2 cellular contexts compared by ENCODE assay signal in the genomic region with DNA sequence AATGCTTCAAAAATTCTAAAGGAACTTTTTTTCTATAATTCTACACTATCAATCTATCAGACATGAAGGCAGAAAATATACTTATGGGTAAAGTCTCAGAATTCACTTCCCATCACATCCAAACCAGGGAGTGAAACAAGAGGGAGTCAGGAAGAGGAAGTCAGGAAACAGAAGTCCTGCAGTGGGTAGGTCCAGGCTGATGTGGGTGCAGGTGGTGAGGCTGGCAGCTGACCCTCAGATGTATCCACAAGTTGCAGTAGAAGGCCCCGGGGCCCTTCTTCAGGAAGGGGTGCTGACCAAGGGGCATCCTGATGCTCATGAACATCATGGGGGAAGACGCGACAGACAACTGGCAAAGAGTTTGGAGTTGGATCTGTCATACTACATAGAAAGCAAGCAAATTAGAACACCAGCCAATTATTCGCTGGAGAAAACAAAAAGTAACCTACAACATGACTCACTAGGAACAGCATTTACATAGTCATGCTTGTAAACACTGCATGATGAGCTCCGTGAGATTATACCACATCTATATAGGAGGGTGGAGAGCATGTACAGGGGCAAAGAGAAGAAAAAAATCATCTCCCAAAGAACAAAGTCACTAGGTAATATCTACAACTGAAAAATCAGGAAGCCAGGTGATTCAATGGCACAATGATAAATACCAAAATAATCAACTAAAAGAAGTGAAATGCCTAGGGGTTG.
A peak's percentile ranks its signal among the peaks of the same experiment; 100 is the strongest.
TF ChIP-seq lines count a peak whose summit lies in the region.

No MANE protein-coding gene starts in this region.

TF ChIP-seq in IMR-90, 13 proteins besides CTCF, POLR2A, EP300 and RAD21:
- TF ChIP-seq CHD1 (IDR thresholded peaks at IDR 0.05; ENCODE audit: low read depth, low read length) (no peak), NFE2L2 (IDR thresholded peaks at IDR 0.05; ENCODE audit: low read depth, low read length) (peak; percentile 79), MAFK (IDR thresholded peaks at IDR 0.05; ENCODE audit: low read depth, low read length) (no peak), FOS (IDR thresholded peaks at IDR 0.05; ENCODE audit: low read depth, low read length) (peak; percentile 84; the same call in 1 of the 2 replicates), MXI1 (IDR thresholded peaks at IDR 0.05; ENCODE audit: borderline replicate concordance, low read depth, low read length) (0 out of 2 replicates have a peak, but pooled peaks have one; percentile 17)
TF ChIP-seq in IMR-90: peak in this region for 3.

TF ChIP-seq in GM12891, 5 proteins besides CTCF, POLR2A, EP300 and RAD21:
- TF ChIP-seq PAX5 (IDR thresholded peaks at IDR 0.05; ENCODE audit: insufficient read depth, low read length, severe bottlenecking) (no peak), POU2F2 (IDR thresholded peaks at IDR 0.05; ENCODE audit: low read depth, low read length) (no peak), POLR2AphosphoS5 (IDR thresholded peaks at IDR 0.05; ENCODE audit: low read depth, low read length) (no peak), TAF1 (IDR thresholded peaks at IDR 0.05; ENCODE audit: low read depth, low read length) (no peak), SPI1 (IDR thresholded peaks at IDR 0.05; ENCODE audit: low read depth, low read length) (no peak)
